Comparison of ENCODE assay signal across 1 cellular context in genomic region chr20:24470782-24471582, GRCh38.
TF ChIP-seq lines count a peak whose summit lies in the region.

No MANE protein-coding gene starts in this region.

TF ChIP-seq in H1, 55 proteins besides CTCF, POLR2A, EP300 and RAD21:
- TF ChIP-seq, protein P1, sequence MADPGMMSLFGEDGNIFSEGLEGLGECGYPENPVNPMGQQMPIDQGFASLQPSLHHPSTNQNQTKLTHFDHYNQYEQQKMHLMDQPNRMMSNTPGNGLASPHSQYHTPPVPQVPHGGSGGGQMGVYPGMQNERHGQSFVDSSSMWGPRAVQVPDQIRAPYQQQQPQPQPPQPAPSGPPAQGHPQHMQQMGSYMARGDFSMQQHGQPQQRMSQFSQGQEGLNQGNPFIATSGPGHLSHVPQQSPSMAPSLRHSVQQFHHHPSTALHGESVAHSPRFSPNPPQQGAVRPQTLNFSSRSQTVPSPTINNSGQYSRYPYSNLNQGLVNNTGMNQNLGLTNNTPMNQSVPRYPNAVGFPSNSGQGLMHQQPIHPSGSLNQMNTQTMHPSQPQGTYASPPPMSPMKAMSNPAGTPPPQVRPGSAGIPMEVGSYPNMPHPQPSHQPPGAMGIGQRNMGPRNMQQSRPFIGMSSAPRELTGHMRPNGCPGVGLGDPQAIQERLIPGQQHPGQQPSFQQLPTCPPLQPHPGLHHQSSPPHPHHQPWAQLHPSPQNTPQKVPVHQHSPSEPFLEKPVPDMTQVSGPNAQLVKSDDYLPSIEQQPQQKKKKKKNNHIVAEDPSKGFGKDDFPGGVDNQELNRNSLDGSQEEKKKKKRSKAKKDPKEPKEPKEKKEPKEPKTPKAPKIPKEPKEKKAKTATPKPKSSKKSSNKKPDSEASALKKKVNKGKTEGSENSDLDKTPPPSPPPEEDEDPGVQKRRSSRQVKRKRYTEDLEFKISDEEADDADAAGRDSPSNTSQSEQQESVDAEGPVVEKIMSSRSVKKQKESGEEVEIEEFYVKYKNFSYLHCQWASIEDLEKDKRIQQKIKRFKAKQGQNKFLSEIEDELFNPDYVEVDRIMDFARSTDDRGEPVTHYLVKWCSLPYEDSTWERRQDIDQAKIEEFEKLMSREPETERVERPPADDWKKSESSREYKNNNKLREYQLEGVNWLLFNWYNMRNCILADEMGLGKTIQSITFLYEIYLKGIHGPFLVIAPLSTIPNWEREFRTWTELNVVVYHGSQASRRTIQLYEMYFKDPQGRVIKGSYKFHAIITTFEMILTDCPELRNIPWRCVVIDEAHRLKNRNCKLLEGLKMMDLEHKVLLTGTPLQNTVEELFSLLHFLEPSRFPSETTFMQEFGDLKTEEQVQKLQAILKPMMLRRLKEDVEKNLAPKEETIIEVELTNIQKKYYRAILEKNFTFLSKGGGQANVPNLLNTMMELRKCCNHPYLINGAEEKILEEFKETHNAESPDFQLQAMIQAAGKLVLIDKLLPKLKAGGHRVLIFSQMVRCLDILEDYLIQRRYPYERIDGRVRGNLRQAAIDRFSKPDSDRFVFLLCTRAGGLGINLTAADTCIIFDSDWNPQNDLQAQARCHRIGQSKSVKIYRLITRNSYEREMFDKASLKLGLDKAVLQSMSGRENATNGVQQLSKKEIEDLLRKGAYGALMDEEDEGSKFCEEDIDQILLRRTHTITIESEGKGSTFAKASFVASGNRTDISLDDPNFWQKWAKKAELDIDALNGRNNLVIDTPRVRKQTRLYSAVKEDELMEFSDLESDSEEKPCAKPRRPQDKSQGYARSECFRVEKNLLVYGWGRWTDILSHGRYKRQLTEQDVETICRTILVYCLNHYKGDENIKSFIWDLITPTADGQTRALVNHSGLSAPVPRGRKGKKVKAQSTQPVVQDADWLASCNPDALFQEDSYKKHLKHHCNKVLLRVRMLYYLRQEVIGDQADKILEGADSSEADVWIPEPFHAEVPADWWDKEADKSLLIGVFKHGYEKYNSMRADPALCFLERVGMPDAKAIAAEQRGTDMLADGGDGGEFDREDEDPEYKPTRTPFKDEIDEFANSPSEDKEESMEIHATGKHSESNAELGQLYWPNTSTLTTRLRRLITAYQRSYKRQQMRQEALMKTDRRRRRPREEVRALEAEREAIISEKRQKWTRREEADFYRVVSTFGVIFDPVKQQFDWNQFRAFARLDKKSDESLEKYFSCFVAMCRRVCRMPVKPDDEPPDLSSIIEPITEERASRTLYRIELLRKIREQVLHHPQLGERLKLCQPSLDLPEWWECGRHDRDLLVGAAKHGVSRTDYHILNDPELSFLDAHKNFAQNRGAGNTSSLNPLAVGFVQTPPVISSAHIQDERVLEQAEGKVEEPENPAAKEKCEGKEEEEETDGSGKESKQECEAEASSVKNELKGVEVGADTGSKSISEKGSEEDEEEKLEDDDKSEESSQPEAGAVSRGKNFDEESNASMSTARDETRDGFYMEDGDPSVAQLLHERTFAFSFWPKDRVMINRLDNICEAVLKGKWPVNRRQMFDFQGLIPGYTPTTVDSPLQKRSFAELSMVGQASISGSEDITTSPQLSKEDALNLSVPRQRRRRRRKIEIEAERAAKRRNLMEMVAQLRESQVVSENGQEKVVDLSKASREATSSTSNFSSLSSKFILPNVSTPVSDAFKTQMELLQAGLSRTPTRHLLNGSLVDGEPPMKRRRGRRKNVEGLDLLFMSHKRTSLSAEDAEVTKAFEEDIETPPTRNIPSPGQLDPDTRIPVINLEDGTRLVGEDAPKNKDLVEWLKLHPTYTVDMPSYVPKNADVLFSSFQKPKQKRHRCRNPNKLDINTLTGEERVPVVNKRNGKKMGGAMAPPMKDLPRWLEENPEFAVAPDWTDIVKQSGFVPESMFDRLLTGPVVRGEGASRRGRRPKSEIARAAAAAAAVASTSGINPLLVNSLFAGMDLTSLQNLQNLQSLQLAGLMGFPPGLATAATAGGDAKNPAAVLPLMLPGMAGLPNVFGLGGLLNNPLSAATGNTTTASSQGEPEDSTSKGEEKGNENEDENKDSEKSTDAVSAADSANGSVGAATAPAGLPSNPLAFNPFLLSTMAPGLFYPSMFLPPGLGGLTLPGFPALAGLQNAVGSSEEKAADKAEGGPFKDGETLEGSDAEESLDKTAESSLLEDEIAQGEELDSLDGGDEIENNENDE (IDR thresholded peaks at IDR 0.05; ENCODE audit: insufficient replicate concordance, low read length) = no peak
- TF ChIP-seq SUZ12 (IDR thresholded peaks at IDR 0.05; ENCODE audit: low read length) (peak; percentile 49; the same call in 1 of the 2 replicates), SIN3A (conservative IDR thresholded peaks at IDR 0.05 in 1 of 2, IDR thresholded peaks at IDR 0.05 in 1 of 2; ENCODE audit: low read depth in 1 of 2, low read length in 2 of 2) (peak in 1 of 2 experiments; percentile 43; a peak in 1 of 4 replicates), BRCA1 (IDR thresholded peaks at IDR 0.05; ENCODE audit: low read depth, low read length) (no peak), CBX8 (IDR thresholded peaks at IDR 0.05; ENCODE audit: borderline replicate concordance, low read depth, low read length) (no peak), HDAC6 (IDR thresholded peaks at IDR 0.05; ENCODE audit: low read depth, low read length) (no peak), GABPA (IDR thresholded peaks at IDR 0.05; ENCODE audit: borderline replicate concordance, insufficient read depth, low read length) (no peak), GTF2F1 (IDR thresholded peaks at IDR 0.05; ENCODE audit: borderline replicate concordance, low read depth, low read length) (no peak), SIX5 (IDR thresholded peaks at IDR 0.05; ENCODE audit: low read depth, low read length) (no peak), HDAC2 (IDR thresholded peaks at IDR 0.05; ENCODE audit: borderline replicate concordance in 1 of 2, low read depth in 2 of 2, low read length in 2 of 2) (no peak), RNF2 (IDR thresholded peaks at IDR 0.05; ENCODE audit: borderline replicate concordance, low read depth, low read length, missing control alignments, poor library complexity, severe bottlenecking) (peak; percentile 57), ASH2L (IDR thresholded peaks at IDR 0.05; ENCODE audit: low read length) (no peak), USF2 (IDR thresholded peaks at IDR 0.05; ENCODE audit: low read length) (no peak), CEBPB (IDR thresholded peaks at IDR 0.05; ENCODE audit: low read depth, low read length) (no peak), EZH2 (IDR thresholded peaks at IDR 0.05; ENCODE audit: low read depth, low read length, severe bottlenecking) (peak; percentile 57), SP4 (IDR thresholded peaks at IDR 0.05; ENCODE audit: low read length) (no peak), KDM4A (IDR thresholded peaks at IDR 0.05; ENCODE audit: low read depth, low read length, severe bottlenecking) (peak; percentile 31), NANOG (IDR thresholded peaks at IDR 0.05; ENCODE audit: insufficient read depth, low read depth, low read length, poor library complexity, severe bottlenecking) (no peak), TBP (IDR thresholded peaks at IDR 0.05; ENCODE audit: low read depth, low read length) (no peak)
- TF ChIP-seq, protein P2, sequence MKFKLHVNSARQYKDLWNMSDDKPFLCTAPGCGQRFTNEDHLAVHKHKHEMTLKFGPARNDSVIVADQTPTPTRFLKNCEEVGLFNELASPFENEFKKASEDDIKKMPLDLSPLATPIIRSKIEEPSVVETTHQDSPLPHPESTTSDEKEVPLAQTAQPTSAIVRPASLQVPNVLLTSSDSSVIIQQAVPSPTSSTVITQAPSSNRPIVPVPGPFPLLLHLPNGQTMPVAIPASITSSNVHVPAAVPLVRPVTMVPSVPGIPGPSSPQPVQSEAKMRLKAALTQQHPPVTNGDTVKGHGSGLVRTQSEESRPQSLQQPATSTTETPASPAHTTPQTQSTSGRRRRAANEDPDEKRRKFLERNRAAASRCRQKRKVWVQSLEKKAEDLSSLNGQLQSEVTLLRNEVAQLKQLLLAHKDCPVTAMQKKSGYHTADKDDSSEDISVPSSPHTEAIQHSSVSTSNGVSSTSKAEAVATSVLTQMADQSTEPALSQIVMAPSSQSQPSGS (IDR thresholded peaks at IDR 0.05; ENCODE audit: low read length) = no peak
